In the genomic region with DNA sequence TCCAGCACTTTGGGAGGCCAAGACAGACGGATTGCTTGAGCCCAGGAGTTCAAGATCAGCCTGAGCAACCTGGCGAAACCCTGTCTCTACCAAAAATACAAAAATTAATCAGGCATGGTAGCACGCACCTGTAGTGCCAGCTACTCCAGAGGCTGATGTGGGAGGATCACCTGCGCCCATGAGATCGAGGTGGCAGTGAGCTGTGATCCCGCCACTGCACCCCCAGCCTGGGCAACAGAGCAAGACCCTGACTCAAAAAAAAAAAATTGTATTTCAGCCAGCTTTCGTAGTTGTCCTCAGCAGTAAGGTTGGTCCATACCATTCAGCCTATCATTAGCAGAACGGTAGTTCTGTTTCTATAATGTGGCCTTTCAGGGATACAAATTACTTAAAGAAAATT, we compare ENCODE assay signal across 20 cellular contexts.
"Had no signal": no experiment of that assay in that cellular context is flagged by ENCODE, and none has a peak within 500 bp of the region (broad histone marks: within the 10 kb centered on the region; RNA-seq: fewer than 3 reads in every experiment).

No MANE protein-coding gene starts in this region.

- H3K27me3 Mint-ChIP-seq: naive thymus-derived CD8-positive, alpha-beta T cell; progenitor cell of endocrine pancreas; stimulated activated naive CD8-positive, alpha-beta T cell treated with anti-CD3 and anti-CD28 coated beads, Interleukin-15, amount 100 ng/mL, for 72 hours had no signal

- H2AFZ ChIP-seq: parathyroid adenoma had no signal

- H3K27ac ChIP-seq: coronary artery, esophagus squamous epithelium, lower lobe of right lung, parathyroid adenoma, right lobe of liver, suprapubic skin, transverse colon, upper lobe of right lung, uterus had no signal

- H3K27ac Mint-ChIP-seq: naive thymus-derived CD8-positive, alpha-beta T cell; progenitor cell of endocrine pancreas; stimulated activated naive CD8-positive, alpha-beta T cell treated with anti-CD3 and anti-CD28 coated beads, Interleukin-15, amount 100 ng/mL, for 72 hours had no signal

- DNase-seq: effector memory CD4-positive, alpha-beta T cell; esophagus squamous epithelium; left ventricle myocardium superior; lower lobe of right lung; naive thymus-derived CD8-positive, alpha-beta T cell; right lobe of liver; small intestine; stimulated activated CD4-positive, alpha-beta T cell treated with anti-CD3 and anti-CD28 coated beads, Interleukin-15, amount 100 ng/mL, for 24 hours; stimulated activated CD4-positive, alpha-beta T cell treated with anti-CD3 and anti-CD28 coated beads, Interleukin-2, amount 100 ng/mL, for 48 hours; stimulated activated naive CD4-positive, alpha-beta T cell; stimulated activated naive CD8-positive, alpha-beta T cell treated with anti-CD3 and anti-CD28 coated beads, Interleukin-15, amount 100 ng/mL, for 72 hours; transverse colon; upper lobe of right lung; uterus had no signal

- H3K9ac ChIP-seq: parathyroid adenoma had no signal

- FAIRE-seq: keratinocyte, small intestine had no signal

- H3K27me3 ChIP-seq: esophagus squamous epithelium, right lobe of liver, suprapubic skin, transverse colon, upper lobe of right lung, uterus had no signal

- H3K36me3 ChIP-seq: esophagus squamous epithelium, lower lobe of right lung, right lobe of liver, suprapubic skin, transverse colon, upper lobe of right lung, uterus had no signal

- H3K4me3 ChIP-seq: coronary artery, esophagus squamous epithelium, lower lobe of right lung, right lobe of liver, suprapubic skin, transverse colon, upper lobe of right lung, uterus had no signal

- H3K9me3 Mint-ChIP-seq: naive thymus-derived CD8-positive, alpha-beta T cell; neural crest cell; stimulated activated naive CD8-positive, alpha-beta T cell treated with anti-CD3 and anti-CD28 coated beads, Interleukin-15, amount 100 ng/mL, for 72 hours had no signal

- H3K4me1 Mint-ChIP-seq: neural crest cell; stimulated activated naive CD8-positive, alpha-beta T cell treated with anti-CD3 and anti-CD28 coated beads, Interleukin-15, amount 100 ng/mL, for 72 hours had no signal

- H3K4me1 ChIP-seq: esophagus squamous epithelium, lower lobe of right lung, parathyroid adenoma, right lobe of liver, suprapubic skin, transverse colon, upper lobe of right lung, uterus had no signal

- H3K4me3 Mint-ChIP-seq: naive thymus-derived CD8-positive, alpha-beta T cell; neural crest cell; stimulated activated naive CD8-positive, alpha-beta T cell treated with anti-CD3 and anti-CD28 coated beads, Interleukin-15, amount 100 ng/mL, for 72 hours had no signal

- H3K9me3 ChIP-seq: esophagus squamous epithelium, lower lobe of right lung, right lobe of liver, suprapubic skin, transverse colon, upper lobe of right lung, uterus had no signal

- ATAC-seq: left ventricle myocardium superior; lower lobe of right lung; naive thymus-derived CD8-positive, alpha-beta T cell; right lobe of liver; stimulated activated naive CD8-positive, alpha-beta T cell treated with anti-CD3 and anti-CD28 coated beads, Interleukin-15, amount 100 ng/mL, for 72 hours; upper lobe of right lung had no signal
